ENCODE assay signal across 28 cellular contexts in the genomic region with DNA sequence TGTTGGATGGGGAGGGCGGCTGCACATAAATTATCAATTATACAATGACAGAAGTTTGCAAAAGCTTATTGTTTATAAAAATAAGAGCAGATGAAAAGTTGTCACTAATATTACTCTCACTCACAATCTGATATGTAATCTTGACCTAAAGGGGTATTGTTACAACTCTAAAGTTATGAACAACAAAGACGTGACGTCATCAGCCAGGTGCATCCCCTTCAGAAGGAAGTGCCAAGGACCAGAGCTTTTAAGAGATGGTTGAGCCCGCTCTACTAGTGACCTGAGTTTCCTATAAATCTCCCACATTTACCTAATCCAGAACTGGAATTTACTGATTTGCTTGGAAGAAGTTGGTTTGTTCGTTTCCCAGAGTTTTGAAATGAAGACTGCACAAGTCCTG.
"Had no signal": no experiment of that assay in that cellular context is flagged by ENCODE, and none has a peak within 500 bp of the region (broad histone marks: within the 10 kb centered on the region; RNA-seq: fewer than 3 reads in every experiment).

No MANE protein-coding gene starts in this region.

- H3K4me1 ChIP-seq: neural progenitor cell, parathyroid adenoma, psoas muscle, spleen, suprapubic skin, testis, tibial artery, transverse colon, upper lobe of right lung, vagina had no signal

- DNase-seq: natural killer cell; occipital lobe; ovary; posterior cingulate gyrus; psoas muscle; right cardiac atrium; spleen; stimulated activated CD4-positive, alpha-beta T cell treated with anti-CD3 and anti-CD28 coated beads, Interleukin-12 subunit alpha, Interleukin-12 subunit beta, amount 100 ng/mL, for 4 hours; stimulated activated CD4-positive, alpha-beta T cell treated with anti-CD3 and anti-CD28 coated beads, Interleukin-1b, Interleukin-23, amount 100 ng/mL, for 48 hours; stimulated activated CD4-positive, alpha-beta T cell treated with anti-CD3 and anti-CD28 coated beads, Interleukin-4, amount 100 ng/mL, for 1 hour; stimulated activated CD4-positive, alpha-beta T cell treated with anti-CD3 and anti-CD28 coated beads, Interleukin-4, amount 100 ng/mL, for 4 hours; stimulated activated CD8-positive, alpha-beta memory T cell treated with anti-CD3 and anti-CD28 coated beads, Interleukin-4, amount 100 ng/mL, for 48 hours; stimulated activated naive CD4-positive, alpha-beta T cell; stimulated activated naive CD8-positive, alpha-beta T cell treated with anti-CD3 and anti-CD28 coated beads, Interleukin-15, amount 100 ng/mL, for 72 hours; stimulated activated naive CD8-positive, alpha-beta T cell treated with anti-CD3 and anti-CD28 coated beads, Interleukin-15, Interleukin-2, amounts not matched to agents 100 U/mL and 50 U/mL, for 24 hours; substantia nigra; testis; tibial artery; transverse colon; upper lobe of right lung had no signal

- H3K27ac ChIP-seq: neural progenitor cell, ovary, parathyroid adenoma, psoas muscle, skin epidermis, spleen, suprapubic skin, testis, tibial artery, transverse colon, upper lobe of right lung, vagina had no signal

- H3K4me2 ChIP-seq: neural progenitor cell, smooth muscle cell had no signal

- H3K4me3 ChIP-seq: neural progenitor cell, ovary, psoas muscle, skin epidermis, smooth muscle cell, spleen, suprapubic skin, testis, tibial artery, transverse colon, upper lobe of right lung, vagina had no signal

- H3K27me3 ChIP-seq: neural progenitor cell, ovary, spleen, suprapubic skin, testis, tibial artery, transverse colon, upper lobe of right lung, vagina had no signal

- H2AFZ ChIP-seq: neural progenitor cell, parathyroid adenoma had no signal

- ATAC-seq: natural killer cell; psoas muscle; right cardiac atrium; sciatic nerve; stimulated activated memory B cell treated with anti-CD40 and anti-IgM and Interleukin-4, amounts not matched to agents 10 μg/mL and 1 μg/mL and 100 μg/mL, for 72 hours; stimulated activated naive CD8-positive, alpha-beta T cell treated with anti-CD3 and anti-CD28 coated beads, Interleukin-15, amount 100 ng/mL, for 72 hours; stimulated activated naive CD8-positive, alpha-beta T cell treated with anti-CD3 and anti-CD28 coated beads, Interleukin-15, Interleukin-2, amounts not matched to agents 100 U/mL and 50 U/mL, for 24 hours; upper lobe of right lung had no signal

- H3K36me3 ChIP-seq: neural progenitor cell, ovary, spleen, suprapubic skin, tibial artery, transverse colon, upper lobe of right lung, vagina had no signal

- H3K79me2 ChIP-seq: parathyroid adenoma had no signal

- H3K9me3 ChIP-seq: ovary, psoas muscle, suprapubic skin, testis, tibial artery, transverse colon, upper lobe of right lung, vagina had no signal

- H3K9ac ChIP-seq: neural progenitor cell, parathyroid adenoma had no signal
